In genomic region chr11:42077794-42078193, GRCh38 we compare ENCODE assay signal across 2 cellular contexts.
TF ChIP-seq lines count a peak whose summit lies in the region.

No MANE protein-coding gene starts in this region.

TF ChIP-seq in HepG2, 621 proteins besides CTCF, POLR2A, EP300 and RAD21 (continued from another document):
- TF ChIP-seq ZNF280D (CRISPR knock-in tag; IDR thresholded peaks at IDR 0.05) (no peak), ZNF782 (CRISPR knock-in tag; IDR thresholded peaks at IDR 0.05; ENCODE audit: borderline replicate concordance) (no peak), RAD51 (IDR thresholded peaks at IDR 0.05; ENCODE audit: borderline replicate concordance) (peak; percentile 39; the same call in 1 of the 2 replicates), RFXAP (CRISPR knock-in tag; IDR thresholded peaks at IDR 0.05; ENCODE audit: borderline replicate concordance) (no peak), USF2 (IDR thresholded peaks at IDR 0.05; ENCODE audit: low read depth, low read length) (peak; percentile 44; the same call in 1 of the 2 replicates), USF2 (CRISPR knock-in tag; IDR thresholded peaks at IDR 0.05; ENCODE audit: borderline replicate concordance) (no peak), MATR3 (CRISPR knock-in tag; IDR thresholded peaks at IDR 0.05) (no peak), MED13 (CRISPR knock-in tag; IDR thresholded peaks at IDR 0.05) (no peak), PBX2 (CRISPR knock-in tag; IDR thresholded peaks at IDR 0.05) (no peak), ZNF263 (CRISPR knock-in tag; IDR thresholded peaks at IDR 0.05) (no peak), MNT (IDR thresholded peaks at IDR 0.05) (peak; percentile 56), REL (CRISPR knock-in tag; conservative IDR thresholded peaks at IDR 0.05) (no peak), ZNF800 (CRISPR knock-in tag; IDR thresholded peaks at IDR 0.05) (no peak), SKI (IDR thresholded peaks at IDR 0.05; ENCODE audit: partially characterized antibody) (no peak), MZF1 (CRISPR knock-in tag; IDR thresholded peaks at IDR 0.05; ENCODE audit: borderline replicate concordance) (no peak), ZNF713 (CRISPR knock-in tag; IDR thresholded peaks at IDR 0.05) (no peak)

TF ChIP-seq in A549, 52 proteins besides CTCF, POLR2A, EP300 and RAD21 (continued from another document):
- no peak for TF ChIP-seq HOXB5 (CRISPR knock-in tag; IDR thresholded peaks at IDR 0.05)
